19 cellular contexts compared by ENCODE assay signal in genomic region chr2:191190861-191191552, GRCh38.
"Had no signal": no experiment of that assay in that cellular context is flagged by ENCODE, and none has a peak within 500 bp of the region (broad histone marks: within the 10 kb centered on the region; RNA-seq: fewer than 3 reads in every experiment).

No MANE protein-coding gene starts in this region.

- H3K9me3 Mint-ChIP-seq: neural progenitor cell had no signal

- H3K4me3 Mint-ChIP-seq: activated CD4-positive, alpha-beta T cell treated with anti-CD3 and anti-CD28 coated beads, Interleukin-2, amount 10 ng/mL, durations not matched to agents 7 days and 5 days; activated CD8-positive, alpha-beta memory T cell treated with anti-CD3 and anti-CD28 coated beads, Interleukin-2, amount 10 ng/mL, durations not matched to agents 7 days and 5 days; activated T-cell treated with anti-CD3 and anti-CD28 coated beads, Interleukin-2, amount 50 U/mL, for 24 hours; mesothelial cell of epicardium; neural progenitor cell; T-helper 1 cell treated with Interleukin-12 subunit alpha and Interleukin-12 subunit beta and Interleukin-4 antibody, amounts not matched to agents 30 μg/mL and 1 μg/mL, for 36 hours; WTC11 had no signal

- H3K27ac ChIP-seq: cardiac muscle cell, dorsolateral prefrontal cortex, lower lobe of right lung, neural progenitor cell, ovary, sigmoid colon, testis had no signal

- H3K27ac Mint-ChIP-seq: activated CD4-positive, alpha-beta T cell treated with anti-CD3 and anti-CD28 coated beads, Interleukin-2, amount 10 ng/mL, durations not matched to agents 7 days and 5 days; activated CD8-positive, alpha-beta memory T cell treated with anti-CD3 and anti-CD28 coated beads, Interleukin-2, amount 10 ng/mL, durations not matched to agents 7 days and 5 days; activated T-cell treated with anti-CD3 and anti-CD28 coated beads, Interleukin-2, amount 50 U/mL, for 24 hours; mesothelial cell of epicardium; neural progenitor cell; T-helper 1 cell treated with Interleukin-12 subunit alpha and Interleukin-12 subunit beta and Interleukin-4 antibody, amounts not matched to agents 30 μg/mL and 1 μg/mL, for 36 hours; WTC11 had no signal

- H3K36me3 ChIP-seq: cardiac muscle cell, lower lobe of right lung, neural progenitor cell, ovary, sigmoid colon, spleen, upper lobe of left lung had no signal

- H3K4me1 Mint-ChIP-seq: mesothelial cell of epicardium, neural progenitor cell, WTC11 had no signal

- H3K27me3 ChIP-seq: cardiac muscle cell, neural progenitor cell, ovary, sigmoid colon, spleen, testis, upper lobe of left lung had no signal

- ATAC-seq: activated CD8-positive, alpha-beta memory T cell treated with anti-CD3 and anti-CD28 coated beads, Interleukin-2, amount 10 ng/mL, durations not matched to agents 7 days and 5 days; left colon; stimulated activated naive CD8-positive, alpha-beta T cell treated with anti-CD3 and anti-CD28 coated beads, Interleukin-15, amount 100 ng/mL, for 72 hours; WTC11 had no signal

- H3K9me3 ChIP-seq: lower lobe of right lung, ovary, sigmoid colon, SK-N-SH, testis, upper lobe of left lung had no signal

- DNase-seq: activated CD4-positive, alpha-beta T cell treated with anti-CD3 and anti-CD28 coated beads, Interleukin-2, amount 10 ng/mL, durations not matched to agents 7 days and 5 days; activated CD8-positive, alpha-beta memory T cell treated with anti-CD3 and anti-CD28 coated beads, Interleukin-2, amount 10 ng/mL, durations not matched to agents 7 days and 5 days; activated effector memory CD4-positive, alpha-beta T cell treated with anti-CD3 and anti-CD28 coated beads, Interleukin-2, amount 50 U/mL, for 16 hours; activated T-cell treated with anti-CD3 and anti-CD28 coated beads, Interleukin-2, amount 50 U/mL, for 24 hours; dorsolateral prefrontal cortex; left colon; lower lobe of right lung; ovary; sigmoid colon; SK-N-SH; spleen; stimulated activated naive CD8-positive, alpha-beta T cell treated with anti-CD3 and anti-CD28 coated beads, Interleukin-15, amount 100 ng/mL, for 72 hours; testis had no signal

- H3K9ac ChIP-seq: neural progenitor cell, SK-N-SH had no signal

- H3K36me3 Mint-ChIP-seq: mesothelial cell of epicardium, neural progenitor cell, WTC11 had no signal

- H3K4me1 ChIP-seq: lower lobe of right lung, neural progenitor cell, sigmoid colon, testis had no signal

- H3K27me3 Mint-ChIP-seq: activated CD4-positive, alpha-beta T cell treated with anti-CD3 and anti-CD28 coated beads, Interleukin-2, amount 10 ng/mL, durations not matched to agents 7 days and 5 days; activated CD8-positive, alpha-beta memory T cell treated with anti-CD3 and anti-CD28 coated beads, Interleukin-2, amount 10 ng/mL, durations not matched to agents 7 days and 5 days; activated T-cell treated with anti-CD3 and anti-CD28 coated beads, Interleukin-2, amount 50 U/mL, for 24 hours; stimulated activated naive CD8-positive, alpha-beta T cell treated with anti-CD3 and anti-CD28 coated beads, Interleukin-15, amount 100 ng/mL, for 72 hours had no signal

- H3K4me3 ChIP-seq: cardiac muscle cell, dorsolateral prefrontal cortex, lower lobe of right lung, neural progenitor cell, ovary, sigmoid colon, spleen, testis, upper lobe of left lung had no signal
